8 cellular contexts compared by ENCODE assay signal in genomic region chr18:62584241-62585120, GRCh38.
DNase-seq lines count a peak whose midpoint lies in the region; ATAC-seq and TF ChIP-seq lines count a peak whose summit lies in the region.

No MANE protein-coding gene starts in this region.

- TF ChIP-seq CTCF in neural crest cell (conservative IDR thresholded peaks at IDR 0.05): peak; percentile 95

- intact Hi-C loops in activated T-helper 1 cell treated with anti-CD3 and anti-CD28 coated beads, Interleukin-12 subunit alpha, Interleukin-12 subunit beta, Interleukin-2, Interleukin-4 antibody, amounts not matched to agents 30 ng/mL and 10 ng/mL and 1 ng/mL, durations not matched to agents 14 hours and 24 hours and 36 hours (cut with micrococcal nuclease): loop anchor here (1.0 to 10.0 kb wide), 6 partner anchors 58 to 510 kb away; no protein-coding TSS in a partner anchor

- no peak for TF ChIP-seq EP300 in Ishikawa (IDR thresholded peaks at IDR 0.05; ENCODE audit: borderline replicate concordance)

- no peaks in the 10 kb centered on the region for H3K9me3 Mint-ChIP-seq in activated T-helper 1 cell treated with anti-CD3 and anti-CD28 coated beads, Interleukin-12 subunit alpha, Interleukin-12 subunit beta, Interleukin-2, Interleukin-4 antibody, amounts not matched to agents 30 ng/mL and 10 ng/mL and 1 ng/mL, durations not matched to agents 14 hours and 24 hours and 36 hours
- no peaks in the 10 kb centered on the region for H3K9me3 Mint-ChIP-seq in neural crest cell
- no peaks in the 10 kb centered on the region for H3K9me3 Mint-ChIP-seq in stimulated activated naive CD8-positive, alpha-beta T cell treated with anti-CD3 and anti-CD28 coated beads, Interleukin-15, amount 100 ng/mL, for 72 hours

- peak overlapping the region; percentile 0 for H3K4me3 Mint-ChIP-seq in activated T-helper 1 cell treated with anti-CD3 and anti-CD28 coated beads, Interleukin-12 subunit alpha, Interleukin-12 subunit beta, Interleukin-2, Interleukin-4 antibody, amounts not matched to agents 30 ng/mL and 10 ng/mL and 1 ng/mL, durations not matched to agents 14 hours and 24 hours and 36 hours
- no peak overlapping the region for H3K4me3 Mint-ChIP-seq in neural crest cell
- H3K4me3 Mint-ChIP-seq in stimulated activated naive CD8-positive, alpha-beta T cell treated with anti-CD3 and anti-CD28 coated beads, Interleukin-15, amount 100 ng/mL, for 72 hours: peak overlapping the region; percentile 64 to 73

- TF ChIP-seq RAD21 in Ishikawa (IDR thresholded peaks at IDR 0.05; ENCODE audit: low read depth): peak; percentile 87

- H3K27me3 Mint-ChIP-seq in activated T-helper 1 cell treated with anti-CD3 and anti-CD28 coated beads, Interleukin-12 subunit alpha, Interleukin-12 subunit beta, Interleukin-2, Interleukin-4 antibody, amounts not matched to agents 30 ng/mL and 10 ng/mL and 1 ng/mL, durations not matched to agents 14 hours and 24 hours and 36 hours (ENCODE audit: insufficient read depth): no peaks in the 10 kb centered on the region
- no peaks in the 10 kb centered on the region for H3K27me3 Mint-ChIP-seq in neural crest cell (ENCODE audit: low read depth)
- H3K27me3 Mint-ChIP-seq in stimulated activated naive CD8-positive, alpha-beta T cell treated with anti-CD3 and anti-CD28 coated beads, Interleukin-15, amount 100 ng/mL, for 72 hours: no peaks in the 10 kb centered on the region

- peak; percentile 80 for ATAC-seq in GM21529 (IDR thresholded peaks at IDR 0.05; ENCODE audit: unreplicated experiment)
- peak; percentile 75 for ATAC-seq in stimulated activated naive CD8-positive, alpha-beta T cell treated with anti-CD3 and anti-CD28 coated beads, Interleukin-15, amount 100 ng/mL, for 72 hours

- H3K4me1 Mint-ChIP-seq in activated T-helper 1 cell treated with anti-CD3 and anti-CD28 coated beads, Interleukin-12 subunit alpha, Interleukin-12 subunit beta, Interleukin-2, Interleukin-4 antibody, amounts not matched to agents 30 ng/mL and 10 ng/mL and 1 ng/mL, durations not matched to agents 14 hours and 24 hours and 36 hours (ENCODE audit: low read depth): peaks cover 44% of the 10 kb centered on the region
- peaks cover 18% of the 10 kb centered on the region for H3K4me1 Mint-ChIP-seq in neural crest cell
- peaks cover 42% of the 10 kb centered on the region for H3K4me1 Mint-ChIP-seq in stimulated activated naive CD8-positive, alpha-beta T cell treated with anti-CD3 and anti-CD28 coated beads, Interleukin-15, amount 100 ng/mL, for 72 hours

- H3K36me3 Mint-ChIP-seq in activated T-helper 1 cell treated with anti-CD3 and anti-CD28 coated beads, Interleukin-12 subunit alpha, Interleukin-12 subunit beta, Interleukin-2, Interleukin-4 antibody, amounts not matched to agents 30 ng/mL and 10 ng/mL and 1 ng/mL, durations not matched to agents 14 hours and 24 hours and 36 hours (ENCODE audit: low read depth): peaks cover 32% of the 10 kb centered on the region
- peaks cover 7% of the 10 kb centered on the region for H3K36me3 Mint-ChIP-seq in neural crest cell (ENCODE audit: low read depth)

- DNase-seq in DMS79 (lab: John Stamatoyannopoulos, UW): peak; percentile 30
- peak; percentile 75 for DNase-seq in activated T-helper 1 cell treated with anti-CD3 and anti-CD28 coated beads, Interleukin-12 subunit alpha, Interleukin-12 subunit beta, Interleukin-2, Interleukin-4 antibody, amounts not matched to agents 30 ng/mL and 10 ng/mL and 1 ng/mL, durations not matched to agents 14 hours and 24 hours and 36 hours (ENCODE audit: low spot score)
- peak; percentile 90 for DNase-seq in fibroblast of peridontal ligament (ENCODE audit: extremely low read depth)
- peak; percentile 87 for DNase-seq in neural crest cell (ENCODE audit: low read depth, low spot score)
- peak; percentile 78 to 87 for DNase-seq in stimulated activated naive CD8-positive, alpha-beta T cell treated with anti-CD3 and anti-CD28 coated beads, Interleukin-15, amount 100 ng/mL, for 72 hours

- peak overlapping the region; percentile 61 for H3K27ac Mint-ChIP-seq in activated T-helper 1 cell treated with anti-CD3 and anti-CD28 coated beads, Interleukin-12 subunit alpha, Interleukin-12 subunit beta, Interleukin-2, Interleukin-4 antibody, amounts not matched to agents 30 ng/mL and 10 ng/mL and 1 ng/mL, durations not matched to agents 14 hours and 24 hours and 36 hours
- peak overlapping the region; percentile 1 for H3K27ac Mint-ChIP-seq in neural crest cell (ENCODE audit: unreplicated experiment)
- peak overlapping the region; percentile 2 to 43 for H3K27ac Mint-ChIP-seq in stimulated activated naive CD8-positive, alpha-beta T cell treated with anti-CD3 and anti-CD28 coated beads, Interleukin-15, amount 100 ng/mL, for 72 hours

TF ChIP-seq in Ishikawa, 13 proteins besides CTCF, POLR2A, EP300 and RAD21 (continues in another document):
- TF ChIP-seq NFIC (IDR thresholded peaks at IDR 0.05) (no peak), TAF1 (IDR thresholded peaks at IDR 0.05; ENCODE audit: low read depth) (no peak), TCF12 (IDR thresholded peaks at IDR 0.05; ENCODE audit: low read depth) (no peak; the same call in 1 of the 2 replicates), ZBTB7A (IDR thresholded peaks at IDR 0.05; ENCODE audit: low read depth) (no peak), CREB1 (IDR thresholded peaks at IDR 0.05; ENCODE audit: low read depth) (no peak), EGR1 (IDR thresholded peaks at IDR 0.05) (no peak), YY1 (IDR thresholded peaks at IDR 0.05; ENCODE audit: low read depth) (no peak), USF1 (IDR thresholded peaks at IDR 0.05) (no peak), FOXM1 (IDR thresholded peaks at IDR 0.05; ENCODE audit: borderline replicate concordance, low read depth) (no peak)

TF ChIP-seq in PFSK-1, 5 proteins besides CTCF, POLR2A, EP300 and RAD21:
- peak; percentile 67; the same call in 1 of the 2 replicates for TF ChIP-seq SIN3A (IDR thresholded peaks at IDR 0.05; ENCODE audit: borderline replicate concordance, insufficient read depth, low read length)
- TF ChIP-seq, protein P1, sequence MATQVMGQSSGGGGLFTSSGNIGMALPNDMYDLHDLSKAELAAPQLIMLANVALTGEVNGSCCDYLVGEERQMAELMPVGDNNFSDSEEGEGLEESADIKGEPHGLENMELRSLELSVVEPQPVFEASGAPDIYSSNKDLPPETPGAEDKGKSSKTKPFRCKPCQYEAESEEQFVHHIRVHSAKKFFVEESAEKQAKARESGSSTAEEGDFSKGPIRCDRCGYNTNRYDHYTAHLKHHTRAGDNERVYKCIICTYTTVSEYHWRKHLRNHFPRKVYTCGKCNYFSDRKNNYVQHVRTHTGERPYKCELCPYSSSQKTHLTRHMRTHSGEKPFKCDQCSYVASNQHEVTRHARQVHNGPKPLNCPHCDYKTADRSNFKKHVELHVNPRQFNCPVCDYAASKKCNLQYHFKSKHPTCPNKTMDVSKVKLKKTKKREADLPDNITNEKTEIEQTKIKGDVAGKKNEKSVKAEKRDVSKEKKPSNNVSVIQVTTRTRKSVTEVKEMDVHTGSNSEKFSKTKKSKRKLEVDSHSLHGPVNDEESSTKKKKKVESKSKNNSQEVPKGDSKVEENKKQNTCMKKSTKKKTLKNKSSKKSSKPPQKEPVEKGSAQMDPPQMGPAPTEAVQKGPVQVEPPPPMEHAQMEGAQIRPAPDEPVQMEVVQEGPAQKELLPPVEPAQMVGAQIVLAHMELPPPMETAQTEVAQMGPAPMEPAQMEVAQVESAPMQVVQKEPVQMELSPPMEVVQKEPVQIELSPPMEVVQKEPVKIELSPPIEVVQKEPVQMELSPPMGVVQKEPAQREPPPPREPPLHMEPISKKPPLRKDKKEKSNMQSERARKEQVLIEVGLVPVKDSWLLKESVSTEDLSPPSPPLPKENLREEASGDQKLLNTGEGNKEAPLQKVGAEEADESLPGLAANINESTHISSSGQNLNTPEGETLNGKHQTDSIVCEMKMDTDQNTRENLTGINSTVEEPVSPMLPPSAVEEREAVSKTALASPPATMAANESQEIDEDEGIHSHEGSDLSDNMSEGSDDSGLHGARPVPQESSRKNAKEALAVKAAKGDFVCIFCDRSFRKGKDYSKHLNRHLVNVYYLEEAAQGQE (IDR thresholded peaks at IDR 0.05; ENCODE audit: insufficient read depth in 1 of 2, low read depth in 2 of 2, low read length in 2 of 2): 0 out of 4 replicates have a peak, but pooled peaks of 1 of the 2 experiments have one; percentile 15
- no peak for TF ChIP-seq FOXP2 (optimal IDR thresholded peaks at IDR 0.05; ENCODE audit: borderline replicate concordance, extremely low read depth, extremely low read length, insufficient read depth)
TF ChIP-seq in PFSK-1: peak in this region for 2.

Comparison
In these comparisons a context has a peak if more than half of its experiments do, and no peak if none do; other contexts are left out.
1. Peak in every context shown above with its lines: DNase-seq and ATAC-seq.
2. DNase-seq: peak in every context shown above with its lines; median percentile 90 in fibroblast of peridontal ligament; 87 in neural crest cell; 82 in stimulated activated naive CD8-positive, alpha-beta T cell treated with anti-CD3 and anti-CD28 coated beads, Interleukin-15, amount 100 ng/mL, for 72 hours; 75 in activated T-helper 1 cell treated with anti-CD3 and anti-CD28 coated beads, Interleukin-12 subunit alpha, Interleukin-12 subunit beta, Interleukin-2, Interleukin-4 antibody, amounts not matched to agents 30 ng/mL and 10 ng/mL and 1 ng/mL, durations not matched to agents 14 hours and 24 hours and 36 hours; 30 in DMS79.
3. H3K27ac Mint-ChIP-seq: peak in every context shown above with its lines; median percentile 61 in activated T-helper 1 cell treated with anti-CD3 and anti-CD28 coated beads, Interleukin-12 subunit alpha, Interleukin-12 subunit beta, Interleukin-2, Interleukin-4 antibody, amounts not matched to agents 30 ng/mL and 10 ng/mL and 1 ng/mL, durations not matched to agents 14 hours and 24 hours and 36 hours; 22 in stimulated activated naive CD8-positive, alpha-beta T cell treated with anti-CD3 and anti-CD28 coated beads, Interleukin-15, amount 100 ng/mL, for 72 hours; 1 in neural crest cell.